ENCODE assay signal across 18 cellular contexts in genomic region chr6:40896696-40897095, GRCh38.
"Had no signal": no experiment of that assay in that cellular context is flagged by ENCODE, and none has a peak within 500 bp of the region (broad histone marks: within the 10 kb centered on the region; RNA-seq: fewer than 3 reads in every experiment).

No MANE protein-coding gene starts in this region.

- DNase-seq: activated CD4-positive, alpha-beta T cell treated with anti-CD3 and anti-CD28 coated beads for 1 hour; activated CD4-positive, alpha-beta T cell treated with anti-CD3 and anti-CD28 coated beads, Interleukin-2, amount 50 U/mL, for 48 hours; activated CD8-positive, alpha-beta memory T cell treated with anti-CD3 and anti-CD28 coated beads, Interleukin-2, amount 10 ng/mL, durations not matched to agents 7 days and 5 days; activated gamma-delta T cell treated with Interleukin-2 at 50 U/mL for 16 hours; activated naive CD8-positive, alpha-beta T cell treated with anti-CD3 and anti-CD28 coated beads, Interleukin-2, amount 10 ng/mL, durations not matched to agents 7 days and 5 days; activated T-cell treated with anti-CD3 and anti-CD28 coated beads, Interleukin-2, amount 50 U/mL, for 24 hours; aorta; cortex of kidney; effector memory CD8-positive, alpha-beta T cell; immature natural killer cell; left cardiac atrium; mesenchymal stem cell; retina; stimulated activated naive CD4-positive, alpha-beta T cell; SW 1271 had no signal

- H3K9me3 Mint-ChIP-seq: activated naive CD8-positive, alpha-beta T cell treated with anti-CD3 and anti-CD28 coated beads, Interleukin-2, amount 10 ng/mL, durations not matched to agents 7 days and 5 days; activated T-cell treated with anti-CD3 and anti-CD28 coated beads, Interleukin-2, amount 50 U/mL, for 24 hours; effector memory CD8-positive, alpha-beta T cell; immature natural killer cell; nephron; T-helper 2 cell treated with Interferon-gamma antibody and Interleukin-4, amounts not matched to agents 5 μg/mL and 100 μg/mL, for 36 hours had no signal

- H3K27me3 ChIP-seq: SJSA1 had no signal

- H3K36me3 ChIP-seq: SJSA1 had no signal

- H3K27ac Mint-ChIP-seq: activated CD8-positive, alpha-beta memory T cell treated with anti-CD3 and anti-CD28 coated beads, Interleukin-2, amount 10 ng/mL, durations not matched to agents 7 days and 5 days; activated naive CD8-positive, alpha-beta T cell treated with anti-CD3 and anti-CD28 coated beads, Interleukin-2, amount 10 ng/mL, durations not matched to agents 7 days and 5 days; activated T-cell treated with anti-CD3 and anti-CD28 coated beads, Interleukin-2, amount 50 U/mL, for 24 hours; effector memory CD8-positive, alpha-beta T cell; immature natural killer cell; nephron; T-helper 2 cell treated with Interferon-gamma antibody and Interleukin-4, amounts not matched to agents 5 μg/mL and 100 μg/mL, for 36 hours had no signal

- H3K36me3 Mint-ChIP-seq: activated CD8-positive, alpha-beta memory T cell treated with anti-CD3 and anti-CD28 coated beads, Interleukin-2, amount 10 ng/mL, durations not matched to agents 7 days and 5 days; activated naive CD8-positive, alpha-beta T cell treated with anti-CD3 and anti-CD28 coated beads, Interleukin-2, amount 10 ng/mL, durations not matched to agents 7 days and 5 days; immature natural killer cell had no signal

- H3K4me1 Mint-ChIP-seq: activated CD8-positive, alpha-beta memory T cell treated with anti-CD3 and anti-CD28 coated beads, Interleukin-2, amount 10 ng/mL, durations not matched to agents 7 days and 5 days; activated naive CD8-positive, alpha-beta T cell treated with anti-CD3 and anti-CD28 coated beads, Interleukin-2, amount 10 ng/mL, durations not matched to agents 7 days and 5 days; immature natural killer cell had no signal

- H3K9me3 ChIP-seq: SJSA1 had no signal

- H3K27ac ChIP-seq: SJSA1 had no signal

- H3K4me3 ChIP-seq: SJSA1 had no signal

- ATAC-seq: activated CD8-positive, alpha-beta memory T cell treated with anti-CD3 and anti-CD28 coated beads, Interleukin-2, amount 10 ng/mL, durations not matched to agents 7 days and 5 days; effector memory CD8-positive, alpha-beta T cell; left cardiac atrium had no signal

- H3K4me3 Mint-ChIP-seq: activated CD8-positive, alpha-beta memory T cell treated with anti-CD3 and anti-CD28 coated beads, Interleukin-2, amount 10 ng/mL, durations not matched to agents 7 days and 5 days; activated naive CD8-positive, alpha-beta T cell treated with anti-CD3 and anti-CD28 coated beads, Interleukin-2, amount 10 ng/mL, durations not matched to agents 7 days and 5 days; activated T-cell treated with anti-CD3 and anti-CD28 coated beads, Interleukin-2, amount 50 U/mL, for 24 hours; effector memory CD8-positive, alpha-beta T cell; immature natural killer cell; nephron; T-helper 2 cell treated with Interferon-gamma antibody and Interleukin-4, amounts not matched to agents 5 μg/mL and 100 μg/mL, for 36 hours had no signal
